In the genomic region with DNA sequence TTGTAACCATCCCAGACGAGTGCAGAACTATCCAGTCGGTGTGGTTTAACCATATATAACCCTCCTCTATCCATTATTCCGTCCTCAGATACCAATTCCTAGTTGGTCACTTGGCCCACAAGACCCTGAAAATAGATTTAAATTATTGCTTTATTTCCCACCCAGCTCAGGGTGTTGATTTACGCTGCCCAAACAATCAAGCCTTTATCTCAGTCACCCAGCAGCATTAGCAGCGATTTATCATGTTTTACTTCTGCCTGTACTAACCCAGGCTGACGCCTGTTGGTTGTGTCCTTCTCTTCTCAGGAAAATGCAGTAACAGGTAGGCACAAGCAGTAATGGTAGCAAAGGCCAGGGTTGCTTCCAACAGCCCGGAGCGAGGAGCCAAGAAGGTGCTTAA, we compare ENCODE assay signal across 23 cellular contexts.
A peak's percentile ranks its signal among the peaks of the same experiment; 100 is the strongest.
DNase-seq lines count a peak whose midpoint lies in the region; ATAC-seq and TF ChIP-seq lines count a peak whose summit lies in the region.
"Had no signal": no experiment of that assay in that cellular context is flagged by ENCODE, and none has a peak within 500 bp of the region (broad histone marks: within the 10 kb centered on the region; RNA-seq: fewer than 3 reads in every experiment).

No MANE protein-coding gene starts in this region.

- TF ChIP-seq POLR2A in body of pancreas (IDR thresholded peaks at IDR 0.05), result no peak

- no peaks in the 10 kb centered on the region for H3K36me3 ChIP-seq in Caco-2 (ENCODE audit: control insufficient read depth, insufficient read depth, low read length)
- H3K36me3 ChIP-seq in body of pancreas (replicated peaks in 1 of 2; ENCODE audit: insufficient read depth in 1 of 2, low read depth in 2 of 2), result no peaks in the 10 kb centered on the region
- H3K36me3 ChIP-seq: MG63 had no signal

- no TSS peak for BruUV-seq in Caco-2 (replicated peaks; lab: Mats Ljungman, UMichigan)

- ATAC-seq in body of pancreas (no peak), GM21390 (IDR thresholded peaks at IDR 0.05; ENCODE audit: unreplicated experiment) (no peak)
- ATAC-seq: A549, HCT116, PC-3, SK-N-SH treated with all-trans-retinoic acid at 6 μM for 48 hours had no signal

- no peaks in the 10 kb centered on the region for H3K9me3 Mint-ChIP-seq in Caco-2 (ENCODE audit: unreplicated experiment)
- H3K9me3 Mint-ChIP-seq in activated CD4-positive, alpha-beta T cell treated with anti-CD3 and anti-CD28 coated beads, Interleukin-2, amount 10 ng/mL, durations not matched to agents 24 days and 14 days, result no peaks in the 10 kb centered on the region
- H3K9me3 Mint-ChIP-seq: CD8-positive, alpha-beta memory T cell had no signal

- peak overlapping the region in 3 of 4 donors; percentile 42 to 77 (median 77) for H3K27ac ChIP-seq in body of pancreas
- peak overlapping the region; percentile 100 for H3K27ac ChIP-seq in substantia nigra (ENCODE audit: low read depth, low read length, poor library complexity, severe bottlenecking)
- H3K27ac ChIP-seq: RWPE1 had no signal

- DNase-seq in Caco-2, result no peak
- no peak for DNase-seq in body of pancreas
- DNase-seq in medulla oblongata (ENCODE audit: extremely low spot score), result peak; percentile 72
- peak in 1 of 49 donors; percentile 46 for DNase-seq in substantia nigra (lab: John Stamatoyannopoulos, UW)
- DNase-seq in OCI-M1 (lab: John Stamatoyannopoulos, UW), result no peak
- DNase-seq in activated CD4-positive, alpha-beta T cell treated with anti-CD3 and anti-CD28 coated beads, Interleukin-2, amount 10 ng/mL, durations not matched to agents 24 days and 14 days, result no peak
- DNase-seq in mesenteric fat pad (ENCODE audit: low spot score), result no peak
- DNase-seq: CD8-positive, alpha-beta memory T cell; GOT3; Kasumi-1; MG63; NCI-H1105; NCI-H1694; NCI-H2107; NCI-H510A treated with DMSO at 0.1 percent for 48 hours; PC-3; SIG-M5 had no signal

- peaks cover 38% of the 10 kb centered on the region for H3K4me1 Mint-ChIP-seq in Caco-2 (ENCODE audit: low read depth, unreplicated experiment)
- H3K4me1 Mint-ChIP-seq in activated CD4-positive, alpha-beta T cell treated with anti-CD3 and anti-CD28 coated beads, Interleukin-2, amount 10 ng/mL, durations not matched to agents 24 days and 14 days, result no peaks in the 10 kb centered on the region
- H3K4me1 Mint-ChIP-seq: CD8-positive, alpha-beta memory T cell; IgD-negative memory B cell had no signal

- H3K27ac Mint-ChIP-seq in Caco-2 (ENCODE audit: unreplicated experiment), result peak overlapping the region; percentile 20
- no peak overlapping the region for H3K27ac Mint-ChIP-seq in activated CD4-positive, alpha-beta T cell treated with anti-CD3 and anti-CD28 coated beads, Interleukin-2, amount 10 ng/mL, durations not matched to agents 24 days and 14 days
- H3K27ac Mint-ChIP-seq: CD8-positive, alpha-beta memory T cell had no signal

- H3K27me3 ChIP-seq in Caco-2 (replicated peaks; ENCODE audit: control insufficient read depth, insufficient read depth, low read length), result no peaks in the 10 kb centered on the region
- no peaks in the 10 kb centered on the region for H3K27me3 ChIP-seq in body of pancreas

- H3K4me1 ChIP-seq in Caco-2, result peaks cover 49% of the 10 kb centered on the region
- H3K4me1 ChIP-seq in body of pancreas, result peaks cover 24% of the 10 kb centered on the region

- POLR2A ChIA-PET in Caco-2 (lab: Charles Lee), result no interaction called here

- intact Hi-C loops in Caco-2 (cut with micrococcal nuclease; ENCODE audit: unreplicated experiment), result loop anchor here (5.0 kb wide), 1 partner anchor 92 kb away; no protein-coding TSS in a partner anchor
- intact Hi-C loops in body of pancreas (cut with DNase I), result no loop called here
- intact Hi-C loops in activated CD4-positive, alpha-beta T cell treated with anti-CD3 and anti-CD28 coated beads, Interleukin-2, amount 10 ng/mL, durations not matched to agents 24 days and 14 days (cut with micrococcal nuclease), result no loop called here

- H3K27me3 Mint-ChIP-seq in Caco-2 (ENCODE audit: insufficient read depth, unreplicated experiment), result no peaks in the 10 kb centered on the region
- H3K27me3 Mint-ChIP-seq in activated CD4-positive, alpha-beta T cell treated with anti-CD3 and anti-CD28 coated beads, Interleukin-2, amount 10 ng/mL, durations not matched to agents 24 days and 14 days, result peaks cover 6% of the 10 kb centered on the region

- H3K9me3 ChIP-seq in Caco-2 (no peaks in the 10 kb centered on the region), body of pancreas (no peaks in the 10 kb centered on the region)
- H3K9me3 ChIP-seq: A549, MG63 had no signal

- TF ChIP-seq CTCF in Caco-2 (IDR thresholded peaks at IDR 0.05; ENCODE audit: insufficient read depth in 1 of 2, low read depth in 1 of 2, low read length in 1 of 2, severe bottlenecking in 1 of 2, unreplicated experiment in 1 of 2) (no peak), body of pancreas (IDR thresholded peaks at IDR 0.05) (no peak)

- H3K4me3 ChIP-seq in Caco-2 (ENCODE audit: low read depth, low read length) (no peak overlapping the region), body of pancreas (no peak overlapping the region)
- H3K4me3 ChIP-seq: A549, MG63 had no signal

- WGBS in body of pancreas, 2 donors, result 32 to 38% methylated on average over 8 of the region's 8 CpGs

- no peak overlapping the region for H3K4me3 Mint-ChIP-seq in Caco-2 (ENCODE audit: unreplicated experiment)
- H3K4me3 Mint-ChIP-seq in activated CD4-positive, alpha-beta T cell treated with anti-CD3 and anti-CD28 coated beads, Interleukin-2, amount 10 ng/mL, durations not matched to agents 24 days and 14 days, result no peak overlapping the region
- H3K4me3 Mint-ChIP-seq: CD8-positive, alpha-beta memory T cell; IgD-negative memory B cell had no signal

- H3K36me3 Mint-ChIP-seq in Caco-2 (ENCODE audit: insufficient read depth, unreplicated experiment), result no peaks in the 10 kb centered on the region
- no peaks in the 10 kb centered on the region for H3K36me3 Mint-ChIP-seq in activated CD4-positive, alpha-beta T cell treated with anti-CD3 and anti-CD28 coated beads, Interleukin-2, amount 10 ng/mL, durations not matched to agents 24 days and 14 days (ENCODE audit: low read depth)
- H3K36me3 Mint-ChIP-seq: CD8-positive, alpha-beta memory T cell; IgD-negative memory B cell had no signal

- CTCF ChIA-PET in Caco-2 (lab: Charles Lee), result interaction anchor here (1.4 kb wide), 1 partner anchor 9 kb away, joined by 4 read pairs; no protein-coding TSS in a partner anchor
